12 cellular contexts compared by ENCODE assay signal in genomic region chr6:25620391-25620790, GRCh38. TPM values are rescaled to one million over a fixed set of nuclear protein-coding genes. Genes with fewer than 3 reads are reported as not detected.
"Had no signal": no experiment of that assay in that cellular context is flagged by ENCODE, and none has a peak within 500 bp of the region (broad histone marks: within the 10 kb centered on the region; RNA-seq: fewer than 3 reads in every experiment).

No MANE protein-coding gene starts in this region.

- H3K4me2 ChIP-seq: GM23338 had no signal

- H3K9me3 ChIP-seq: HAP-1 had no signal

- H3K4me3 ChIP-seq: GM23248, GM23338, HAP-1 had no signal

- H3K4me1 ChIP-seq: HAP-1 had no signal

- H3K9ac ChIP-seq: GM23248 had no signal

- H2AFZ ChIP-seq: GM23248, GM23338 had no signal

- FAIRE-seq: H1, H54 had no signal

- H3K36me3 ChIP-seq: HAP-1 had no signal

- ATAC-seq: GM23338, HCT116 had no signal

- H3K27ac ChIP-seq: GM23248 had no signal

- DNase-seq: GM23248, GOT3, H7, H9, HCEC 1CT, HFFc6 had no signal

RNA-seq across cellular contexts. Expression of gene SCGN, which starts 31.6 kb away (rescaled TPM):
- total RNA-seq: GM23248, GM23338, H1, H4, H7, H9, HFFc6 had no signal
- polyA plus RNA-seq: GM23248, GM23338, H1 had no signal
